12 cellular contexts compared by ENCODE assay signal in the genomic region with DNA sequence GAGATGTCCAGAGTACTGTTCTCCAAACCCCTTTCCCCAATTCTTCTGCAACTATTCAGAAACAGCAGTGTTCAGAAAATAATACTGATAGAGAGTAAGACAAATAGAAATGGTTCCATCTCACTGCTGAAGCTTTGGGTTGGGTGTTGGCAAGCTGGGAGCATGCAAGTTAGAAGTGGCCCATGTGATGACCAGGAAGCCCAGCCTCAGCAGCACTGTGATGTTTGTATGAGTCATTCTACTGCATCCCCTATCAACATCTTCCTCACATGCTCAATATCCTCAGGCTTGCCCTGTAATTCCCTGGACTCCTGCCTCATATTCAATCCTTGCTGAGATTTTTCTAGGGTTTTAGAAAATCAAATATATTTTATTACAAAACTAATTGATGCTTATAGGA.
A peak's percentile ranks its signal among the peaks of the same experiment; 100 is the strongest.
DNase-seq lines count a peak whose midpoint lies in the region; ATAC-seq and TF ChIP-seq lines count a peak whose summit lies in the region.
"Had no signal": no experiment of that assay in that cellular context is flagged by ENCODE, and none has a peak within 500 bp of the region (broad histone marks: within the 10 kb centered on the region; RNA-seq: fewer than 3 reads in every experiment).

No MANE protein-coding gene starts in this region.

- no peaks in the 10 kb centered on the region for H3K9me3 Mint-ChIP-seq in activated T-cell treated with anti-CD3 and anti-CD28 coated beads, Interleukin-2, amount 50 U/mL, for 4 hours
- H3K9me3 Mint-ChIP-seq: activated T-cell treated with anti-CD3 and anti-CD28 coated beads, Interleukin-2, amount 50 U/mL, for 72 hours had no signal

- no peaks in the 10 kb centered on the region for H3K27me3 Mint-ChIP-seq in activated T-cell treated with anti-CD3 and anti-CD28 coated beads, Interleukin-2, amount 50 U/mL, for 4 hours (ENCODE audit: low read depth)

- H3K4me1 Mint-ChIP-seq in activated T-cell treated with anti-CD3 and anti-CD28 coated beads, Interleukin-2, amount 50 U/mL, for 4 hours (ENCODE audit: low read depth) = no peaks in the 10 kb centered on the region

- no peak overlapping the region for H3K4me3 ChIP-seq in fibroblast of mammary gland (ENCODE audit: control insufficient read depth, low read depth, low read length)
- H3K4me3 ChIP-seq: tibial artery had no signal

- ATAC-seq in GM18498 (IDR thresholded peaks at IDR 0.05; ENCODE audit: unreplicated experiment) (peak; percentile 35), GM21576 (IDR thresholded peaks at IDR 0.05; ENCODE audit: unreplicated experiment) (peak; percentile 26), HG03354 (IDR thresholded peaks at IDR 0.05; ENCODE audit: poor library complexity, severe bottlenecking, unreplicated experiment) (peak; percentile 53)
- ATAC-seq in activated T-cell treated with anti-CD3 and anti-CD28 coated beads, Interleukin-2, amount 50 U/mL, for 4 hours = no peak

- H3K36me3 Mint-ChIP-seq in activated T-cell treated with anti-CD3 and anti-CD28 coated beads, Interleukin-2, amount 50 U/mL, for 4 hours (ENCODE audit: insufficient read depth) = no peaks in the 10 kb centered on the region

- DNase-seq in fibroblast of mammary gland (ENCODE audit: low read depth) (peak; percentile 65), HuH-7.5 (ENCODE audit: low spot score) (no peak), cerebellum (ENCODE audit: low spot score) (no peak)
- DNase-seq in activated T-cell treated with anti-CD3 and anti-CD28 coated beads, Interleukin-2, amount 50 U/mL, for 4 hours = no peak
- DNase-seq in activated CD8-positive, alpha-beta memory T cell treated with anti-CD3 and anti-CD28 coated beads for 24 hours = no peak
- DNase-seq: activated T-cell treated with anti-CD3 and anti-CD28 coated beads, Interleukin-2, amount 50 U/mL, for 72 hours; NCI-H510A treated with DMSO at 0.1 percent for 48 hours; Right ventricle myocardium superior had no signal

- no peak overlapping the region for H3K4me3 Mint-ChIP-seq in activated T-cell treated with anti-CD3 and anti-CD28 coated beads, Interleukin-2, amount 50 U/mL, for 4 hours
- H3K4me3 Mint-ChIP-seq: activated T-cell treated with anti-CD3 and anti-CD28 coated beads, Interleukin-2, amount 50 U/mL, for 72 hours had no signal

- TF ChIP-seq CTCF in fibroblast of mammary gland (conservative IDR thresholded peaks at IDR 0.05; ENCODE audit: control insufficient read depth, insufficient read depth, low read depth, low read length) = no peak

Comparison
In these comparisons a context has a peak if more than half of its experiments do, and no peak if none do; other contexts are left out.
1. ATAC-seq: peak in GM18498 (single experiment), GM21576 (single experiment) and HG03354 (single experiment); none in activated T-cell treated with anti-CD3 and anti-CD28 coated beads, Interleukin-2, amount 50 U/mL, for 4 hours (0 of 2).